In the genomic region with DNA sequence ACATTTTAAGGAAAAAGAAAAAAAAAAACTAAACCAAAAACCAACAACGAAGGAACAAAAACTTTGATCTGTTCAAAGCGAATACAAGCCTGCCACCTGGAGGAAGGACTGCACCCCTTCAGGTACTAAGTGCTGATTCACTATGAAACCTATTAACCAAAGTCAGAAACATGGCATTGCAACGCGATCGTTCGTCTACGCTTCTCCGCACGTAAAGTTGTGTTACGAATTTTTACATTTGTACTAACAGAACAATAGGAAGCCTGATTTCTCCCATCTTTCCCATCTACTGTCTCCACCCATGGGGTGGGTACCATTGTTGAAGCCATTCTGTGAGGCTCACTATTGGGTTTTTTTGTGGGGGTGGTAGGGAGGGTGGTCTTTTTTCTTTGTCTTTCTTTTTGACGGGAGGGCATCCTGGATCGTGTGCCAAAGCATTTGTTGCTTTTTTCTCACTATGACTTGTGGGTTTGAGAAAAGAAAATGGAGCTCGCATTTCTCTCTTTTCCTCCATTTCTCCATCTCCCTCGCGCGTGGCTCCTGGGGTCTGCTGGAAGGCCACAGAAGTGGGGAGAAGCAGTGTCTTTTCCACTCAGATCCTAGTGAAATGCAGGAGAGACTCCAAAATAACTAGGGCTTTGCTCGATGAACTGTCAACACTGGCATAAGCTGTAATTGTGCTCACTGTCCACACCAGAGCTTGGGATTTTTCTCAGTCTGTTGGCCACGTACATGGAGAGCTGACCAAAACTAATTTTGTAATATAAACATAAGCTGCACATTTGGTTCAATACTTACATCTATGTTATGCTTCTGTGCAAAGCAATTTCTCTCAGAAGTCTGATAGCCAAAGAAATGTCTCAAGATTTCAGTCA, we compare ENCODE assay signal across 9 cellular contexts.
DNase-seq lines count a peak whose midpoint lies in the region; ATAC-seq and TF ChIP-seq lines count a peak whose summit lies in the region.
"Had no signal": no experiment of that assay in that cellular context is flagged by ENCODE, and none has a peak within 500 bp of the region (broad histone marks: within the 10 kb centered on the region; RNA-seq: fewer than 3 reads in every experiment).

No MANE protein-coding gene starts in this region.

- TF ChIP-seq CTCF in PC-9 (conservative IDR thresholded peaks at IDR 0.05) (peak; percentile 93), astrocyte of the spinal cord (IDR thresholded peaks at IDR 0.05; ENCODE audit: low read depth, low read length) (peak; percentile 82)

- no peak overlapping the region for H3K4me3 ChIP-seq in PC-9
- H3K4me3 ChIP-seq in astrocyte of the spinal cord (ENCODE audit: low read depth, low read length), result no peak overlapping the region
- H3K4me3 ChIP-seq: BLaER1 treated with 17β-estradiol and CSF1 and Interleukin-3, amounts not matched to agents 10 nM and 100 nM had no signal

- ATAC-seq in GM19467 (IDR thresholded peaks at IDR 0.05; ENCODE audit: unreplicated experiment), result peak; percentile 84

- CTCF ChIA-PET in PC-9 (lab: Charles Lee), result interaction anchor here (0.6 to 0.7 kb wide), 2 partner anchors 37 to 556 kb away, joined by 4 to 7 read pairs; a partner anchor contains a TSS

- no TSS peak for BruUV-seq in PC-9 (replicated peaks; lab: Mats Ljungman, UMichigan)

- H3K27me3 ChIP-seq in PC-9 (ENCODE audit: insufficient read depth, low read depth), result peaks cover 27% of the 10 kb centered on the region
- H3K27me3 ChIP-seq: BLaER1 treated with 17β-estradiol and CSF1 and Interleukin-3, amounts not matched to agents 10 nM and 100 nM had no signal

- H3K4me1 ChIP-seq in PC-9 (replicated peaks; ENCODE audit: insufficient read depth), result no peaks in the 10 kb centered on the region

- POLR2A ChIA-PET in PC-9 (lab: Charles Lee; ENCODE audit: unreplicated experiment), result no interaction called here

- peak overlapping the region; percentile 24; the same call in 1 of the 2 replicates for H3K4me2 ChIP-seq in PC-9
- H3K4me2 ChIP-seq: BLaER1 treated with 17β-estradiol and CSF1 and Interleukin-3, amounts not matched to agents 10 nM and 100 nM had no signal

- no peaks in the 10 kb centered on the region for H3K9me3 ChIP-seq in PC-9 (ENCODE audit: insufficient read depth, low read depth)
- H3K9me3 ChIP-seq: BLaER1 treated with 17β-estradiol and CSF1 and Interleukin-3, amounts not matched to agents 10 nM and 100 nM had no signal

- in situ Hi-C loops in astrocyte of the spinal cord (cut with HindIII; ENCODE audit: low sequenced_read_pairs), result no loop called here

- H2AFZ ChIP-seq in PC-9, result peak overlapping the region; percentile 48; the same call in 1 of the 2 replicates

- H3K9me2 ChIP-seq in PC-9 (ENCODE audit: insufficient read depth), result no peaks in the 10 kb centered on the region

- H4K20me1 ChIP-seq in PC-9 (ENCODE audit: insufficient read depth), result no peaks in the 10 kb centered on the region
- H4K20me1 ChIP-seq: BLaER1 treated with 17β-estradiol and CSF1 and Interleukin-3, amounts not matched to agents 10 nM and 100 nM had no signal

- intact Hi-C loops in PC-9 (cut with micrococcal nuclease; ENCODE audit: unreplicated experiment), result loop anchor here (1.0 to 5.0 kb wide), 3 partner anchors 57 to 668 kb away; no protein-coding TSS in a partner anchor

- no peaks in the 10 kb centered on the region for H3F3A ChIP-seq in PC-9 (ENCODE audit: insufficient read depth, low read depth)

- no peaks in the 10 kb centered on the region for H3K36me3 ChIP-seq in PC-9 (ENCODE audit: low read depth)
- H3K36me3 ChIP-seq: BLaER1 treated with 17β-estradiol and CSF1 and Interleukin-3, amounts not matched to agents 10 nM and 100 nM had no signal

- H3K79me2 ChIP-seq in PC-9 (ENCODE audit: low read depth), result no peaks in the 10 kb centered on the region

- DNase-seq in NCI-H1436 (lab: John Stamatoyannopoulos, UW) (peak; percentile 41), NCI-H1436 treated with DMSO at 0.1 percent for 48 hours (lab: John Stamatoyannopoulos, UW) (no peak), HPDE6-E6E7 (ENCODE audit: extremely low spot score) (peak; percentile 41), PC-9 (peak; percentile 52 to 64), astrocyte of the spinal cord (ENCODE audit: low read depth, low spot score) (peak; percentile 65), iPS-NIHi7 (ENCODE audit: extremely low spot score) (peak; percentile 69)
- peak; percentile 9 to 21 for DNase-seq in stimulated activated CD4-positive, alpha-beta T cell treated with anti-CD3 and anti-CD28 coated beads, Interleukin-2, amount 100 ng/mL, for 48 hours

- no peak overlapping the region for H3K27ac ChIP-seq in PC-9
